Comparison of ENCODE assay signal across 12 cellular contexts in the genomic region with DNA sequence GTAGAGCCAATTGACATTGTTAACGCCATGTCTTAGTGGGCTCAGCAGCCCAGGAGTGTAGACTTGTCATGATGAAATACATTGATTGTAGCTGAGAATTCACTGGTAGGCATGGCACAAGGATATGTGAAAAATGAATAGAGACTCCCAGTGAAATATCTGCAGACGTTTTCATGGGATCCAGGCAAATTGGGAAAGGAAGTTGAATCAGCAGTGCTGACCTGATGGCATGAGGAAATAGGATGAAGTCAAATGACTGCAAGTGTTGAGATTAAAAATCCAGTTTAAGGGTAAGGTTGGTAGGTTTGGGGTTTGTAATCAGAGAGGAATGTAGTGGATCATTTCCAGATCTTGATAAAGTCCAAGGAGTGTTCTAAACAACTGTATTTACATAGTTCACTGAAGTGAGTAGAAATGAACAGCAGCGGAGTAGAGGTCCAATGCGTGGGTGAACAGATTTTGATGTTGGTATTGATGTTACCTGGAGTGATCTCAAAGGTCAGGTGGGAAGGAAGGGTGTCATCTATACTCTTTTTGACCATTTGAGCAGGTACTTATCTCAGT. TPM values are rescaled to one million over a fixed set of nuclear protein-coding genes. Genes with fewer than 3 reads are reported as not detected.
A peak's percentile ranks its signal among the peaks of the same experiment; 100 is the strongest.
DNase-seq lines count a peak whose midpoint lies in the region; ATAC-seq lines count a peak whose summit lies in the region.
"Had no signal": no experiment of that assay in that cellular context is flagged by ENCODE, and none has a peak within 500 bp of the region (broad histone marks: within the 10 kb centered on the region; RNA-seq: fewer than 3 reads in every experiment).

No MANE protein-coding gene starts in this region.

- peak; percentile 66 for ATAC-seq in left lobe of liver
- no peak for ATAC-seq in HG03378 (IDR thresholded peaks at IDR 0.05; ENCODE audit: unreplicated experiment)
- no peak for ATAC-seq in GM18498 (IDR thresholded peaks at IDR 0.05; ENCODE audit: unreplicated experiment)
- ATAC-seq: heart left ventricle, T-helper 17 cell had no signal

- DNase-seq in AG08395 (ENCODE audit: low spot score) (peak; percentile 53), HT1080 (ENCODE audit: low read depth) (peak; percentile 95), astrocyte of the hippocampus (ENCODE audit: low read depth, low spot score) (peak; percentile 80), left lobe of liver (ENCODE audit: low spot score) (no peak), NCI-H1105 (lab: John Stamatoyannopoulos, UW) (no peak)
- no peak for DNase-seq in activated effector memory CD4-positive, alpha-beta T cell treated with anti-CD3 and anti-CD28 coated beads, Interleukin-2, amount 50 U/mL, for 16 hours
- DNase-seq: heart left ventricle, NCI-H526 treated with DMSO at 0.1 percent for 48 hours, stomach, T-helper 17 cell had no signal

RNA-seq across cellular contexts. Expression of a gene that starts 24.6 kb away (rescaled TPM):
- 4.8 and 9.2 TPM in 2 replicates for total RNA-seq in HT1080 (2014; rRNA removed; shearing (Covaris generic))
- 24.0 and 28.3 TPM in 2 replicates for polyA plus RNA-seq in HT1080 (2015; cell fraction: cytosol; rRNA removed)
- 22.5 and 28.1 TPM in 2 replicates for polyA plus RNA-seq in HT1080 (2015; cell fraction: nucleus; rRNA removed)
- 20.7 TPM for total RNA-seq in left lobe of liver

Comparison
In these comparisons a context has a peak if more than half of its experiments do, and no peak if none do; other contexts are left out.
1. DNase-seq: peak in AG08395 (single experiment), HT1080 (single experiment) and astrocyte of the hippocampus (single experiment); none in left lobe of liver (single experiment), NCI-H1105 (single experiment) and activated effector memory CD4-positive, alpha-beta T cell treated with anti-CD3 and anti-CD28 coated beads, Interleukin-2, amount 50 U/mL, for 16 hours (single experiment).